9 cellular contexts compared by ENCODE assay signal in genomic region chr6:72649032-72649984, GRCh38. TPM values are rescaled to one million over a fixed set of nuclear protein-coding genes. Genes with fewer than 3 reads are reported as not detected.
A peak's percentile ranks its signal among the peaks of the same experiment; 100 is the strongest.
DNase-seq lines count a peak whose midpoint lies in the region; ATAC-seq lines count a peak whose summit lies in the region.
"Had no signal": no experiment of that assay in that cellular context is flagged by ENCODE, and none has a peak within 500 bp of the region (broad histone marks: within the 10 kb centered on the region; RNA-seq: fewer than 3 reads in every experiment).

No MANE protein-coding gene starts in this region.

- in situ Hi-C loops in ACHN (cut with HindIII; ENCODE audit: low pct_ligation_motif_present, low pct_unique_long_range_greater_than_20kb, low sequenced_read_pairs), result no loop called here

- no peaks in the 10 kb centered on the region for H3K9me3 ChIP-seq in skeletal muscle satellite cell (replicated peaks; ENCODE audit: low read length)

- no peaks in the 10 kb centered on the region for H3K27me3 ChIP-seq in skeletal muscle satellite cell (ENCODE audit: control insufficient read depth, insufficient read depth, low read length)

- peak overlapping the region; percentile 23 for H3K9ac ChIP-seq in skeletal muscle satellite cell (ENCODE audit: low read depth, low read length)

- DNase-seq in ACHN (peak; percentile 82), occipital lobe (lab: John Stamatoyannopoulos, UW) (no peak)
- no peak for DNase-seq in activated T-helper 2 cell treated with anti-CD3 and anti-CD28 coated beads, Interferon-gamma antibody, Interleukin-2, Interleukin-4, amounts not matched to agents 10 μg/mL and 5 μg/mL and 100 μg/mL, durations not matched to agents 14 hours and 24 hours and 36 hours (ENCODE audit: low spot score)
- no peak for DNase-seq in stimulated activated CD8-positive, alpha-beta memory T cell treated with anti-CD3 and anti-CD28 coated beads, Interleukin-4, amount 100 ng/mL, for 48 hours

- H3K4me3 Mint-ChIP-seq in activated T-helper 2 cell treated with anti-CD3 and anti-CD28 coated beads, Interferon-gamma antibody, Interleukin-2, Interleukin-4, amounts not matched to agents 10 μg/mL and 5 μg/mL and 100 μg/mL, durations not matched to agents 14 hours and 24 hours and 36 hours (ENCODE audit: low read depth), result no peak overlapping the region

- H3K27me3 Mint-ChIP-seq in activated T-helper 2 cell treated with anti-CD3 and anti-CD28 coated beads, Interferon-gamma antibody, Interleukin-2, Interleukin-4, amounts not matched to agents 10 μg/mL and 5 μg/mL and 100 μg/mL, durations not matched to agents 14 hours and 24 hours and 36 hours (ENCODE audit: low read depth), result no peaks in the 10 kb centered on the region

- peaks cover 51% of the 10 kb centered on the region for H3K4me1 ChIP-seq in skeletal muscle satellite cell (ENCODE audit: control insufficient read depth, insufficient read depth, low read length)

- intact Hi-C loops in activated T-helper 2 cell treated with anti-CD3 and anti-CD28 coated beads, Interferon-gamma antibody, Interleukin-2, Interleukin-4, amounts not matched to agents 10 μg/mL and 5 μg/mL and 100 μg/mL, durations not matched to agents 14 hours and 24 hours and 36 hours (cut with micrococcal nuclease), result loop anchor here (1.0 to 5.0 kb wide), 5 partner anchors 23 to 177 kb away; no protein-coding TSS in a partner anchor

- ATAC-seq in GM18870 (IDR thresholded peaks at IDR 0.05; ENCODE audit: unreplicated experiment) (peak; percentile 63), HG03097 (IDR thresholded peaks at IDR 0.05; ENCODE audit: low FRiP score, unreplicated experiment) (peak; percentile 58), HG03025 (IDR thresholded peaks at IDR 0.05; ENCODE audit: low FRiP score, unreplicated experiment) (no peak)
- ATAC-seq: HCT116 had no signal

- no peaks in the 10 kb centered on the region for H3K36me3 ChIP-seq in skeletal muscle satellite cell (ENCODE audit: insufficient read depth, low read length)

- H3K4me3 ChIP-seq in skeletal muscle satellite cell (ENCODE audit: low read length), result peak overlapping the region; percentile 11

- peaks cover 19% of the 10 kb centered on the region for H3K36me3 Mint-ChIP-seq in activated T-helper 2 cell treated with anti-CD3 and anti-CD28 coated beads, Interferon-gamma antibody, Interleukin-2, Interleukin-4, amounts not matched to agents 10 μg/mL and 5 μg/mL and 100 μg/mL, durations not matched to agents 14 hours and 24 hours and 36 hours (ENCODE audit: low read depth)

- H3K9me3 Mint-ChIP-seq in activated T-helper 2 cell treated with anti-CD3 and anti-CD28 coated beads, Interferon-gamma antibody, Interleukin-2, Interleukin-4, amounts not matched to agents 10 μg/mL and 5 μg/mL and 100 μg/mL, durations not matched to agents 14 hours and 24 hours and 36 hours, result no peaks in the 10 kb centered on the region

- peak overlapping the region; percentile 35 for H3K27ac Mint-ChIP-seq in activated T-helper 2 cell treated with anti-CD3 and anti-CD28 coated beads, Interferon-gamma antibody, Interleukin-2, Interleukin-4, amounts not matched to agents 10 μg/mL and 5 μg/mL and 100 μg/mL, durations not matched to agents 14 hours and 24 hours and 36 hours

- peaks cover 41% of the 10 kb centered on the region for H3K4me1 Mint-ChIP-seq in activated T-helper 2 cell treated with anti-CD3 and anti-CD28 coated beads, Interferon-gamma antibody, Interleukin-2, Interleukin-4, amounts not matched to agents 10 μg/mL and 5 μg/mL and 100 μg/mL, durations not matched to agents 14 hours and 24 hours and 36 hours (ENCODE audit: low read depth)

- H3K4me2 ChIP-seq in skeletal muscle satellite cell (ENCODE audit: low read length), result peak overlapping the region; percentile 66

RNA-seq across cellular contexts. Expression of gene KCNQ5, which starts 27.4 kb away (rescaled TPM):
- total RNA-seq in activated T-helper 2 cell treated with anti-CD3 and anti-CD28 coated beads, Interferon-gamma antibody, Interleukin-2, Interleukin-4, amounts not matched to agents 10 μg/mL and 5 μg/mL and 100 μg/mL, durations not matched to agents 14 hours and 24 hours and 36 hours, result 15.3 and 18.8 TPM in 2 replicates
- 2.3 and 3.3 TPM in 2 replicates for total RNA-seq in skeletal muscle satellite cell (2012; rRNA removed)
- 12.9 TPM for total RNA-seq in occipital lobe
